ENCODE assay signal across 24 cellular contexts in the genomic region with DNA sequence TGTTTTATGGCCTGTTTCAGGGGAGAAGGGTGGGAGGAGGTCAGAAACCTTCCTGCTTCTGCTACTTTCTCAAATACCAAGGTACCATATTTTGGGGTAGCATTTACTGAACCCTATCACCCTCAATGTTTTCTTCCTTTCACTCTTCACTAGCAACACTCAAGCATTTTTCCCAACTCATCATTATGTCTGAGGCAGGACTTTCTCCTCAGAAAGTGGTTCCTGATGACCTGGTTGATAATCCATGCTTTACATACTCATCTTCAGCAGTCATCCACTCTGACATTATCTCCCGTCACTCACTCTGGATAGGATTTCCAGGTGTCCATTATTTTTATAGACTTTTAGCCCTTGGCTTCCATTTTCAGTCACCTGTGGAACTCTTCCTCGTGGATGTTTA.
"Had no signal": no experiment of that assay in that cellular context is flagged by ENCODE, and none has a peak within 500 bp of the region (broad histone marks: within the 10 kb centered on the region; RNA-seq: fewer than 3 reads in every experiment).

No MANE protein-coding gene starts in this region.

- H3K27me3 Mint-ChIP-seq: stimulated activated naive CD8-positive, alpha-beta T cell treated with anti-CD3 and anti-CD28 coated beads, Interleukin-15, Interleukin-2, amounts not matched to agents 100 ng/mL and 50 ng/mL, for 24 hours had no signal

- H3K4me3 Mint-ChIP-seq: nephron; stimulated activated naive CD8-positive, alpha-beta T cell treated with anti-CD3 and anti-CD28 coated beads, Interleukin-15, Interleukin-2, amounts not matched to agents 100 ng/mL and 50 ng/mL, for 24 hours; T-helper 1 cell treated with Interleukin-12 subunit alpha and Interleukin-12 subunit beta and Interleukin-4 antibody, amounts not matched to agents 30 μg/mL and 1 μg/mL, for 36 hours had no signal

- H3K27ac Mint-ChIP-seq: activated T-helper 2 cell treated with anti-CD3 and anti-CD28 coated beads, Interferon-gamma antibody, Interleukin-2, Interleukin-4, amounts not matched to agents 10 μg/mL and 5 μg/mL and 100 μg/mL, durations not matched to agents 14 hours and 24 hours and 36 hours; nephron; T-helper 1 cell treated with Interleukin-12 subunit alpha and Interleukin-12 subunit beta and Interleukin-4 antibody, amounts not matched to agents 30 μg/mL and 1 μg/mL, for 36 hours had no signal

- DNase-seq: activated CD4-positive, alpha-beta T cell treated with anti-CD3 and anti-CD28 coated beads, Interleukin-2, amount 50 U/mL, for 4 hours; activated CD4-positive, CD25-positive, alpha-beta regulatory T cell treated with anti-CD3 and anti-CD28 coated beads, Interleukin-2, amount 50 U/mL, for 72 hours; activated CD8-positive, alpha-beta memory T cell treated with anti-CD3 and anti-CD28 coated beads for 24 hours; activated T-cell treated with anti-CD3 and anti-CD28 coated beads, Interleukin-2, amount 50 U/mL, for 1 hour; cerebellar nuclear complex; colonic mucosa; effector CD8-positive, alpha-beta T cell; erythroblast; gastrocnemius medialis; glutamatergic neuron; islet precursor cell; left ventricle myocardium inferior; mucosa of descending colon; right lobe of liver; SK-N-SH; stimulated activated CD4-positive, alpha-beta T cell treated with anti-CD3 and anti-CD28 coated beads, Interleukin-12 subunit alpha, Interleukin-12 subunit beta, amount 100 ng/mL, for 4 hours; stimulated activated CD4-positive, alpha-beta T cell treated with anti-CD3 and anti-CD28 coated beads, Interleukin-4, amount 100 ng/mL, for 1 hour; SW 1271; T-helper 9 cell; upper lobe of left lung had no signal

- H3K9me3 Mint-ChIP-seq: nephron; stimulated activated naive CD8-positive, alpha-beta T cell treated with anti-CD3 and anti-CD28 coated beads, Interleukin-15, Interleukin-2, amounts not matched to agents 100 ng/mL and 50 ng/mL, for 24 hours; T-helper 1 cell treated with Interleukin-12 subunit alpha and Interleukin-12 subunit beta and Interleukin-4 antibody, amounts not matched to agents 30 μg/mL and 1 μg/mL, for 36 hours had no signal

- ATAC-seq: gastrocnemius medialis, mucosa of descending colon, right lobe of liver had no signal
